ENCODE assay signal across 34 cellular contexts in the genomic region with DNA sequence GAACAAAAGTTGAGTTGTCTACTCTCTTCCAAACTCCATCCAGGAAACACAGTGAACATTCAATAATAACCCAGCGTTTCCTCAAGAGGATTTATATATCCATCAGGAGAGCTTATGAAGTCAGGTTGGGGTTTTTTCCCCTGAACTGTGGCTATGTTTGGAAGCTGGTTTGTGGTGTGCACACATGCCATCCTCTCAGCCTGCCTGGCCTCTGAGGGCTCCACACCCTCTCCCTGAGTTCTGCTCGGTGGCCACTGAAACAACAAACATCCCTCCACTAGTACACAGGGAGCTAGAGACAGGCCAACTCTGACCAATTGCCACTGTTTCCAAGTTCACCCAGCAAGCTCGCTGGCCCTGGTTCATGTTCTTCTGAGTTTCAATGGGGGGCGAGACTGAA. TPM values are rescaled to one million over a fixed set of nuclear protein-coding genes. Genes with fewer than 3 reads are reported as not detected.
"Had no signal": no experiment of that assay in that cellular context is flagged by ENCODE, and none has a peak within 500 bp of the region (broad histone marks: within the 10 kb centered on the region; RNA-seq: fewer than 3 reads in every experiment).

No MANE protein-coding gene starts in this region.

- H3K36me3 ChIP-seq: adrenal gland, cardiac muscle cell had no signal

- ATAC-seq: activated CD8-positive, alpha-beta T cell treated with anti-CD3 and anti-CD28 coated beads for 36 hours; activated naive CD4-positive, alpha-beta T cell treated with anti-CD3 and anti-CD28 coated beads, Interleukin-2, amount 50 U/mL, for 72 hours; activated T-cell treated with anti-CD3 and anti-CD28 coated beads, Interleukin-2, amount 50 U/mL, for 4 hours; activated T-cell treated with anti-CD3 and anti-CD28 coated beads, Interleukin-2, amount 50 U/mL, for 72 hours; activated T-helper 17 cell treated with anti-CD3 and anti-CD28 coated beads, Interleukin-2, amount 50 U/mL, for 72 hours had no signal

- H3K4me1 ChIP-seq: adrenal gland had no signal

- H3K27me3 ChIP-seq: adrenal gland, cardiac muscle cell had no signal

- H3K9me3 ChIP-seq: adrenal gland had no signal

- H3K27ac ChIP-seq: adrenal gland, cardiac muscle cell, VCaP had no signal

- DNase-seq: activated B cell treated with CpG ODN at 0.5 μM for 24 hours; activated CD4-positive, alpha-beta memory T cell treated with anti-CD3 and anti-CD28 coated beads for 36 hours; activated CD4-positive, alpha-beta T cell treated with anti-CD3 and anti-CD28 coated beads for 4 hours; activated CD4-positive, alpha-beta T cell treated with anti-CD3 and anti-CD28 coated beads, Interleukin-2, amount 10 ng/mL, durations not matched to agents 24 days and 14 days; activated CD4-positive, alpha-beta T cell treated with anti-CD3 and anti-CD28 coated beads, Interleukin-2, amount 50 U/mL, for 1 hour; activated CD4-positive, alpha-beta T cell treated with anti-CD3 and anti-CD28 coated beads, Interleukin-2, amount 50 U/mL, for 4 hours; activated CD4-positive, CD25-positive, alpha-beta regulatory T cell treated with anti-CD3 and anti-CD28 coated beads, Interleukin-2, amount 50 U/mL, for 72 hours; activated CD8-positive, alpha-beta memory T cell treated with anti-CD3 and anti-CD28 coated beads, Interleukin-2, amount 50 U/mL, for 4 hours; activated CD8-positive, alpha-beta T cell treated with anti-CD3 and anti-CD28 coated beads for 36 hours; activated effector memory CD4-positive, alpha-beta T cell treated with anti-CD3 and anti-CD28 coated beads, Interleukin-2, amount 50 U/mL, for 16 hours; activated gamma-delta T cell treated with Interleukin-2 at 50 U/mL for 16 hours; activated naive CD4-positive, alpha-beta T cell; activated naive CD4-positive, alpha-beta T cell treated with anti-CD3 and anti-CD28 coated beads for 36 hours; activated naive CD4-positive, alpha-beta T cell treated with anti-CD3 and anti-CD28 coated beads, Interleukin-2, amount 50 U/mL, for 16 hours; activated naive CD8-positive, alpha-beta T cell treated with anti-CD3 and anti-CD28 coated beads for 36 hours; activated T-cell treated with anti-CD3 and anti-CD28 coated beads for 4 hours; activated T-cell treated with anti-CD3 and anti-CD28 coated beads, Interleukin-2, amount 50 U/mL, for 1 hour; activated T-cell treated with anti-CD3 and anti-CD28 coated beads, Interleukin-2, amount 50 U/mL, for 4 hours; activated T-cell treated with anti-CD3 and anti-CD28 coated beads, Interleukin-2, amount 50 U/mL, for 72 hours; adrenal gland; amniotic stem cell; aorta; cerebellar nuclear complex; T-helper 1 cell; T-helper 2 cell; T-helper 9 cell had no signal

- H3K4me3 ChIP-seq: adrenal gland, cardiac muscle cell had no signal

RNA-seq across cellular contexts. Expression of gene SMIM23, which starts 35.7 kb away (rescaled TPM):
- total RNA-seq: activated B cell treated with CpG ODN at 0.5 μM for 24 hours; activated CD4-positive, alpha-beta memory T cell treated with anti-CD3 and anti-CD28 coated beads for 36 hours; activated CD4-positive, alpha-beta T cell treated with anti-CD3 and anti-CD28 coated beads, Interleukin-2, amount 10 ng/mL, durations not matched to agents 24 days and 14 days; activated CD8-positive, alpha-beta memory T cell treated with anti-CD3 and anti-CD28 coated beads for 36 hours; activated CD8-positive, alpha-beta T cell treated with anti-CD3 and anti-CD28 coated beads for 36 hours; activated naive CD4-positive, alpha-beta T cell treated with anti-CD3 and anti-CD28 coated beads for 36 hours; activated naive CD4-positive, alpha-beta T cell treated with anti-CD3 and anti-CD28 coated beads, Interleukin-2, amount 50 U/mL, for 72 hours; activated naive CD8-positive, alpha-beta T cell treated with anti-CD3 and anti-CD28 coated beads for 36 hours; activated T-cell treated with anti-CD3 and anti-CD28 coated beads, Interleukin-2, amount 50 U/mL, for 4 hours; activated T-cell treated with anti-CD3 and anti-CD28 coated beads, Interleukin-2, amount 50 U/mL, for 72 hours; activated T-helper 1 cell treated with anti-CD3 and anti-CD28 coated beads, Interleukin-12 subunit alpha, Interleukin-12 subunit beta, Interleukin-2, Interleukin-4 antibody, amounts not matched to agents 30 ng/mL and 10 ng/mL and 1 ng/mL, durations not matched to agents 14 hours and 24 hours and 36 hours; activated T-helper 17 cell treated with anti-CD3 and anti-CD28 coated beads, Interleukin-2, amount 50 U/mL, for 72 hours; adrenal gland; aorta; astrocyte; bronchial epithelial cell; cardiac muscle cell had no signal
- polyA plus RNA-seq: adrenal gland, aorta, cardiac muscle cell had no signal
